In genomic region chr9:93097496-93098205, GRCh38 we compare ENCODE assay signal across 8 cellular contexts. TPM values are rescaled to one million over a fixed set of nuclear protein-coding genes. Genes with fewer than 3 reads are reported as not detected.
DNase-seq lines count a peak whose midpoint lies in the region; ATAC-seq and TF ChIP-seq lines count a peak whose summit lies in the region.

No MANE protein-coding gene starts in this region.

- TF ChIP-seq POLR2A in stomach (IDR thresholded peaks at IDR 0.05): no peak

- H3K36me3 ChIP-seq in left lung (no peaks in the 10 kb centered on the region), stomach (no peaks in the 10 kb centered on the region)

- intact Hi-C loops in left lung (cut with DNase I) (no loop called here), stomach (cut with DNase I; ENCODE audit: low total_unique reads) (no loop called here)

- no peaks in the 10 kb centered on the region for H3K27me3 Mint-ChIP-seq in IgD-negative memory B cell

- WGBS in stomach, 5 donors: 60 to 77% (median 69%) methylated on average over 6 to 11 of the region's 11 CpGs

- peak overlapping the region; percentile 75 to 97 (median 84) for H3K27ac Mint-ChIP-seq in IgD-negative memory B cell

- H3K9me3 Mint-ChIP-seq in IgD-negative memory B cell: no peaks in the 10 kb centered on the region

- DNase-seq in anterior cingulate cortex (lab: John Stamatoyannopoulos, UW) (peak in 38 of 58 donors; percentile 18 to 72 (median 39)), left lung (peak; percentile 37 to 80), stomach (no peak), NCI-H1694 (lab: John Stamatoyannopoulos, UW) (no peak), GM19240 (ENCODE audit: insufficient read length, low spot score) (no peak), RPMI8226 (no peak)

- TF ChIP-seq EP300 in stomach (IDR thresholded peaks at IDR 0.05): no peak

- no peak for TF ChIP-seq CTCF in left lung (IDR thresholded peaks at IDR 0.05)
- no peak for TF ChIP-seq CTCF in stomach (IDR thresholded peaks at IDR 0.05)

- H3K27ac ChIP-seq in left lung (peak overlapping the region; percentile 86 to 87), stomach (peak overlapping the region; percentile 91 to 98 (median 97))

- peak overlapping the region; percentile 84 to 92 (median 90) for H3K4me3 Mint-ChIP-seq in IgD-negative memory B cell

- H3K4me3 ChIP-seq in left lung: peak overlapping the region in 1 of 2 donors; percentile 95
- H3K4me3 ChIP-seq in stomach: peak overlapping the region; percentile 7 to 92 (median 80)

- peaks cover 35 to 46% (median 41%) of the 10 kb centered on the region in 3 donors for H3K4me1 Mint-ChIP-seq in IgD-negative memory B cell

- no peaks in the 10 kb centered on the region for H3K9me3 ChIP-seq in left lung
- no peaks in the 10 kb centered on the region for H3K9me3 ChIP-seq in stomach

- no peaks in the 10 kb centered on the region for H3K27me3 ChIP-seq in left lung
- no peaks in the 10 kb centered on the region for H3K27me3 ChIP-seq in stomach

- H3K36me3 Mint-ChIP-seq in IgD-negative memory B cell: peaks cover 6% of the 10 kb centered on the region

- H3K4me1 ChIP-seq in left lung: peaks cover 36 to 76% of the 10 kb centered on the region in 2 donors
- H3K4me1 ChIP-seq in stomach: peaks cover 36 to 65% (median 62%) of the 10 kb centered on the region in 4 donors

- ATAC-seq in left lung (no peak), GM18498 (IDR thresholded peaks at IDR 0.05; ENCODE audit: unreplicated experiment) (no peak)

RNA-seq across cellular contexts. Expression of gene CARD19, which starts 1.6 kb away (rescaled TPM):
- polyA plus RNA-seq in IgD-negative memory B cell (36.2 TPM), stomach (10 to 100 TPM; 32.9 to 46.6 (median 44.5) TPM)
- total RNA-seq in left lung (10 to 100 TPM; 27.7 to 43.0 TPM), stomach (10 to 100 TPM; 14.3 to 95.1 (median 58.0) TPM)

RNA-seq across cellular contexts. Expression of gene NINJ1, which starts 36.4 kb away (rescaled TPM):
- 8.3 TPM for polyA plus RNA-seq in IgD-negative memory B cell
- total RNA-seq in left lung: 10 to 100 TPM; 77.9 to 83.5 TPM
- total RNA-seq in stomach: 100 to 1,000 TPM in 2 of 5 donors, 10 to 100 TPM in 2, 1 to 10 TPM in 1; 9.3 to 153 (median 30.0) TPM
- 10 to 100 TPM; 34.2 to 63.3 (median 35.0) TPM for polyA plus RNA-seq in stomach

RNA-seq across cellular contexts. Expression of gene SUSD3, which starts 39.1 kb away (rescaled TPM):
- polyA plus RNA-seq in IgD-negative memory B cell (96.3 TPM), stomach (1 to 10 TPM; 2.0 to 3.4 (median 2.9) TPM)
- total RNA-seq in left lung (1 to 10 TPM; 2.6 to 4.8 TPM), stomach (1 to 10 TPM in 3 of 5 donors, not detected in 2; 1.7 to 4.5 (median 2.4) TPM)

Comparison
In these comparisons a context has a peak if more than half of its experiments do, and no peak if none do; other contexts are left out.
1. DNase-seq: peak in anterior cingulate cortex (38 of 58) and left lung (2 of 2); none in stomach (single experiment), NCI-H1694 (single experiment), GM19240 (single experiment) and RPMI8226 (single experiment).